ENCODE assay signal across 8 cellular contexts in genomic region chr16:72124761-72125634, GRCh38. TPM values are rescaled to one million over a fixed set of nuclear protein-coding genes. Genes with fewer than 3 reads are reported as not detected.
A peak's percentile ranks its signal among the peaks of the same experiment; 100 is the strongest.
DNase-seq lines count a peak whose midpoint lies in the region; ATAC-seq, FAIRE-seq and TF ChIP-seq lines count a peak whose summit lies in the region.

No MANE protein-coding gene starts in this region.

- peak; percentile 46 for DNase-seq in AG09319 (ENCODE audit: extremely low read depth, low read depth)
- DNase-seq in GM19238 (ENCODE audit: insufficient read length, low spot score) = peak; percentile 67
- peak; percentile 26 for DNase-seq in MG63
- peak; percentile 78 for DNase-seq in SK-MEL-5 (ENCODE audit: low read depth, low spot score)
- DNase-seq in activated naive CD4-positive, alpha-beta T cell treated with anti-CD3 and anti-CD28 coated beads, Interleukin-2, amount 50 U/mL, for 72 hours (ENCODE audit: low spot score in 2 of 2) = peak; percentile 67 to 75
- peak; percentile 61 for DNase-seq in Right ventricle myocardium superior
- peak; percentile 46 to 96 (median 81) for DNase-seq in posterior cingulate gyrus
- peak; percentile 81 for DNase-seq in urothelium cell line (ENCODE audit: low spot score)

- intact Hi-C loops in Right ventricle myocardium superior (cut with DNase I) = no loop called here
- intact Hi-C loops in posterior cingulate gyrus (cut with DNase I) = loop anchor here (1.0 to 10.0 kb wide), 4 partner anchors 77 to 1750 kb away; no protein-coding TSS in a partner anchor

- H3K36me3 Mint-ChIP-seq in activated naive CD4-positive, alpha-beta T cell treated with anti-CD3 and anti-CD28 coated beads, Interleukin-2, amount 50 U/mL, for 72 hours = no peaks in the 10 kb centered on the region

- no peaks in the 10 kb centered on the region for H3K9me3 ChIP-seq in MG63

- peak overlapping the region in 1 of 2 donors; percentile 57 for H3K27ac Mint-ChIP-seq in activated naive CD4-positive, alpha-beta T cell treated with anti-CD3 and anti-CD28 coated beads, Interleukin-2, amount 50 U/mL, for 72 hours

- no peaks in the 10 kb centered on the region for H3K9me3 Mint-ChIP-seq in activated naive CD4-positive, alpha-beta T cell treated with anti-CD3 and anti-CD28 coated beads, Interleukin-2, amount 50 U/mL, for 72 hours

- no peak overlapping the region for H3K4me3 ChIP-seq in MG63

- H3K36me3 ChIP-seq in MG63 = no peaks in the 10 kb centered on the region

- FAIRE-seq in urothelium cell line (lab: Jason Lieb, UNC) = no peak

- peak; percentile 76 to 77 for ATAC-seq in activated naive CD4-positive, alpha-beta T cell treated with anti-CD3 and anti-CD28 coated beads, Interleukin-2, amount 50 U/mL, for 72 hours
- peak; percentile 95 for ATAC-seq in Right ventricle myocardium superior (ENCODE audit: poor library complexity)

- no peaks in the 10 kb centered on the region for H3K27me3 ChIP-seq in MG63

- in situ Hi-C loops in SK-MEL-5 (cut with HindIII; ENCODE audit: low pct_unique_long_range_greater_than_20kb, low sequenced_read_pairs) = no loop called here

- peak; percentile 80 for TF ChIP-seq CTCF in AG09319 (IDR thresholded peaks at IDR 0.05; ENCODE audit: low read depth, low read length)

RNA-seq across cellular contexts. Expression of gene DHX38, which starts 31.4 kb away (rescaled TPM):
- 24.3 and 31.3 TPM in 2 replicates for total RNA-seq in MG63 (2014; rRNA removed; shearing (Covaris generic); ENCODE audit: low replicate concordance)
- 27.9 and 33.2 TPM in 2 replicates for total RNA-seq in SK-MEL-5 (2014; rRNA removed; shearing (Covaris generic))
- 23.5 and 26.8 TPM in 2 replicates for polyA plus RNA-seq in SK-MEL-5 (2015; cell fraction: cytosol; rRNA removed)
- 86.5 and 159 TPM in 2 replicates for polyA plus RNA-seq in SK-MEL-5 (2015; cell fraction: nucleus; rRNA removed)
- 100 to 1,000 TPM in 1 of 2 donors, 10 to 100 TPM in 1; 81.2 to 119 TPM for total RNA-seq in activated naive CD4-positive, alpha-beta T cell treated with anti-CD3 and anti-CD28 coated beads, Interleukin-2, amount 50 U/mL, for 72 hours
- total RNA-seq in Right ventricle myocardium superior = 38.1 TPM

RNA-seq across cellular contexts. Expression of gene TXNL4B, which starts 31.6 kb away (rescaled TPM):
- total RNA-seq in MG63 (2014; rRNA removed; shearing (Covaris generic); ENCODE audit: low replicate concordance) = 7.5 and 10.1 TPM in 2 replicates
- total RNA-seq in SK-MEL-5 (2014; rRNA removed; shearing (Covaris generic)) = 11.0 and 11.2 TPM in 2 replicates
- 16.1 and 17.2 TPM in 2 replicates for polyA plus RNA-seq in SK-MEL-5 (2015; cell fraction: cytosol; rRNA removed)
- polyA plus RNA-seq in SK-MEL-5 (2015; cell fraction: nucleus; rRNA removed) = 7.2 and 8.2 TPM in 2 replicates
- 10 to 100 TPM; 18.0 to 25.5 TPM for total RNA-seq in activated naive CD4-positive, alpha-beta T cell treated with anti-CD3 and anti-CD28 coated beads, Interleukin-2, amount 50 U/mL, for 72 hours
- 6.9 TPM for total RNA-seq in Right ventricle myocardium superior

RNA-seq across cellular contexts. Expression of gene PMFBP1, which starts 47.0 kb away (rescaled TPM):
- not detected in 2 replicates for total RNA-seq in MG63 (2014; rRNA removed; shearing (Covaris generic); ENCODE audit: low replicate concordance)
- 0.29 TPM in 1 of 2 replicates, not detected in the other for total RNA-seq in SK-MEL-5 (2014; rRNA removed; shearing (Covaris generic))
- polyA plus RNA-seq in SK-MEL-5 (2015; cell fraction: cytosol; rRNA removed) = 0.03 TPM in 1 of 2 replicates, not detected in the other
- 0.22 and 0.35 TPM in 2 replicates for polyA plus RNA-seq in SK-MEL-5 (2015; cell fraction: nucleus; rRNA removed)
- 1 to 10 TPM in 1 of 2 donors, under 1 TPM in 1; 0.16 to 3.1 TPM for total RNA-seq in activated naive CD4-positive, alpha-beta T cell treated with anti-CD3 and anti-CD28 coated beads, Interleukin-2, amount 50 U/mL, for 72 hours
- total RNA-seq in Right ventricle myocardium superior = 0.19 TPM

Comparison
In these comparisons a context has a peak if more than half of its experiments do, and no peak if none do; other contexts are left out.
1. DNase-seq: peak in every context shown above with its lines; median percentile 81 in posterior cingulate gyrus; 81 in urothelium cell line; 78 in SK-MEL-5; 71 in activated naive CD4-positive, alpha-beta T cell treated with anti-CD3 and anti-CD28 coated beads, Interleukin-2, amount 50 U/mL, for 72 hours; 67 in GM19238; 61 in Right ventricle myocardium superior; 46 in AG09319; 26 in MG63.